Comparison of ENCODE assay signal across 8 cellular contexts in the genomic region with DNA sequence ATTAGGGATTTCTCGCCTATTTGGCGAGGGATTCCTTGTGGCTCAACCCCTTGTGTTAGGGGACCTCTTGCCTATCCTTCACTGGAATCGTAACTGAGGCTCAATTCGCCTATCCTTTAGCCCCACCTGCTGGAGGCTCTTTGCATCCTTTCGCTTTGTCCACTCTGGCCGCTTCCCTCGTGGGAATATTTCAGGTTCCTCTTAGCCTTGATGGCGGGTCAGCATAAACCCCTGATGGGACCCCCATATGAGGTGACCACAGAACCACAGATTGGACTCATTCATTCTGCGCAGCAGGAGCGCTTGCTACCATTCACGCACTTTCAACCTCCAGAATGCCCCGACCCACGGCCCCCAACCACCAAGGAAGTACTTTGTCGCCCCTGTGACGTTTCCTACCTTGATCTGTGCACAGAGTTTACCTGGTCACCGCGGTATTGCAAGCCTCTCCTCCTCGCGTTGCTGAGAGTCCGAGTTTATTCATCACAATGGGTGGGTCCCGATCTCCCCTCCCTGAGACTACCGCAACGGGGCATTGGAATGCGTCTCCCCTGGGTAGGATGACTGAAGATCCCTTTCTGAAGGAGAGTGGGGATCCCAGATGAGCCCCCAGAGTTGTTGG. TPM values are rescaled to one million over a fixed set of nuclear protein-coding genes. Genes with fewer than 3 reads are reported as not detected.
DNase-seq lines count a peak whose midpoint lies in the region; ATAC-seq and TF ChIP-seq lines count a peak whose summit lies in the region.

A gene (plus strand): TSS at position 425 of the 622 bp plus-strand sequence. CDS start 11,412 bp downstream, outside the sequence.

- H3K4me3 Mint-ChIP-seq in osteocyte (ENCODE audit: unreplicated experiment), result peak within 1 kb of the TSS; percentile 73

- peaks cover 6% of the 10 kb centered on the region for H3K4me1 Mint-ChIP-seq in osteocyte (ENCODE audit: unreplicated experiment)

- peak within 1 kb of the TSS; percentile 40 for H3K4me3 ChIP-seq in thymus (ENCODE audit: low read length)

- DNase-seq in DMS114 treated with DMSO at 0.1 percent for 48 hours (lab: John Stamatoyannopoulos, UW; ENCODE audit: unreplicated experiment) (peak; percentile 6), HS-27A (ENCODE audit: low read depth) (peak; percentile 45), RPMI8226 (peak; percentile 64), glomerular visceral epithelial cell (ENCODE audit: extremely low spot score) (peak; percentile 66), osteocyte (ENCODE audit: extremely low spot score, unreplicated experiment) (no peak)
- DNase-seq in activated naive CD4-positive, alpha-beta T cell (lab: John Stamatoyannopoulos, UW), result peak; percentile 9 to 50 (median 22)

- H3K27me3 Mint-ChIP-seq in osteocyte (ENCODE audit: unreplicated experiment), result peaks cover 50% of the 10 kb centered on the region

- no peaks in the 10 kb centered on the region for H3K4me1 ChIP-seq in thymus (ENCODE audit: control insufficient read depth, insufficient read depth, low read length)

- H3K27ac Mint-ChIP-seq in osteocyte (ENCODE audit: unreplicated experiment), result no peak within 1 kb of the TSS

- H3K27ac ChIP-seq in thymus (ENCODE audit: low read depth), result no peak within 1 kb of the TSS

- no peaks in the 10 kb centered on the region for H3K9me3 ChIP-seq in thymus (ENCODE audit: control insufficient read depth)

- H3K36me3 Mint-ChIP-seq in osteocyte (ENCODE audit: unreplicated experiment), result no peaks in the 10 kb centered on the region

- peak; percentile 93 for ATAC-seq in GM21360 (IDR thresholded peaks at IDR 0.05; ENCODE audit: unreplicated experiment)

- no peaks in the 10 kb centered on the region for H3K36me3 ChIP-seq in thymus (ENCODE audit: control insufficient read depth, insufficient read depth)

- H3K27me3 ChIP-seq in thymus (ENCODE audit: control insufficient read depth, insufficient read depth), result no peaks in the 10 kb centered on the region

- 8% methylated on average over 24 of the region's 24 CpGs for WGBS in thymus

- TF ChIP-seq CTCF in osteocyte (IDR thresholded peaks at IDR 0.05), result peak; percentile 92

- no peaks in the 10 kb centered on the region for H3K9me3 Mint-ChIP-seq in osteocyte (ENCODE audit: unreplicated experiment)

RNA-seq across cellular contexts. Expression of the gene that starts here (rescaled TPM):
- total RNA-seq in osteocyte, result not detected in 2 replicates
- 0.23 TPM for polyA plus RNA-seq in thymus
